ENCODE assay signal across 1 cellular context in the genomic region with DNA sequence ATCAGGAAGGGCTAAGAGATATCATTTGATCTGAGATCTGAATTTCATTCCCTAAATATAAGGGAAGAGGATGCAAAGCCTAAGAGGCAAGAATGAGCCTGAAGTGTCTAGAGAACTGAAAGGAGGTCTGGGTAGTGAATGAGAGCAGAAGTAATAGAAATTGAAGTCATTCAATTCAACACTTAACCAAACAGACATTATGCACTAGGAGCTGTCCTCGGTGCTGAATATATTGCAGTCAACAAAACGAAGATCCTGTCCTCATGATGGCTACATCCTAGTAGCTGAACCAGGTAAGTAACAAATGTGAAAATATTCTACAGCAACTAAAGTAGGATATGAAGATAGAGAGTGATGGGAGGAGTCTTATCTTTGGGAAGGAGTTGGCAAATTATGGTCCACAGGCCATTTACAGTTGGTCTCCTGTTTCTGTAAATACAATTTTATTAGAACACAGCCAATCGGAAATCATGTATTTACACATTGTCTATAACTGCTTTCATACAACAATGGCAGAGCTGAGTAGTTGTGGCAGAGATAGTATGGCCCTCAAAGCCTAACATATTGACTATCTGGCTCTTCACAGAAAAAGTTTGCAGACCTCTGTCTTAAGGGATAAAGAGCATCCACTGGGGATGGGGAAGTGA.
TF ChIP-seq lines count a peak whose summit lies in the region.

No MANE protein-coding gene starts in this region.

TF ChIP-seq in HepG2, 621 proteins besides CTCF, POLR2A, EP300 and RAD21 (continued from another document and continues in another):
- no peak for TF ChIP-seq KIAA2018 (CRISPR knock-in tag; IDR thresholded peaks at IDR 0.05; ENCODE audit: borderline replicate concordance)
- TF ChIP-seq IKZF4 (CRISPR knock-in tag; IDR thresholded peaks at IDR 0.05; ENCODE audit: borderline replicate concordance, low read depth, not compliant biosample characterization), result no peak
- TF ChIP-seq HOXA7 (CRISPR knock-in tag; IDR thresholded peaks at IDR 0.05), result no peak
- no peak for TF ChIP-seq ZBTB3 (CRISPR knock-in tag; IDR thresholded peaks at IDR 0.05; ENCODE audit: borderline replicate concordance, low read depth)
- TF ChIP-seq ZNF562 (CRISPR knock-in tag; IDR thresholded peaks at IDR 0.05; ENCODE audit: borderline replicate concordance), result no peak
- TF ChIP-seq NKX3-1 (CRISPR knock-in tag; IDR thresholded peaks at IDR 0.05), result 0 out of 2 replicates have a peak, but pooled peaks have one; percentile 37
- TF ChIP-seq RXRB (CRISPR knock-in tag; IDR thresholded peaks at IDR 0.05; ENCODE audit: borderline replicate concordance), result 0 out of 2 replicates have a peak, but pooled peaks have one; percentile 34
- TF ChIP-seq ZNF382 (CRISPR knock-in tag; IDR thresholded peaks at IDR 0.05; ENCODE audit: borderline replicate concordance), result no peak
- TF ChIP-seq PRMT3 (CRISPR knock-in tag; IDR thresholded peaks at IDR 0.05; ENCODE audit: borderline replicate concordance, low read depth), result no peak
- TF ChIP-seq, protein P1, sequence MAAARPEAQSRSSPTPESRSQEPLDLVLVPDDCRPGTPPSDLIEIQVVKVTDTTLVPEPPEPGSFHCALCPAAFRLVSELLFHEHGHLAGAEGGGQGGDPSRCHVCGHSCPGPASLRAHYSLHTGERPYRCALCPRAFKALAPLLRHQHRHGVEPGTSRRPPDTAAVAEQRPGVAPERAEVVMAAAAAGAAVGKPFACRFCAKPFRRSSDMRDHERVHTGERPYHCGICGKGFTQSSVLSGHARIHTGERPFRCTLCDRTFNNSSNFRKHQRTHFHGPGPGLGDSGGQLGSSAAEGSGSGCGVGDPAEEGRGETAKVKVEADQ (CRISPR knock-in tag; IDR thresholded peaks at IDR 0.05; ENCODE audit: borderline replicate concordance), result no peak
- TF ChIP-seq, protein P2, sequence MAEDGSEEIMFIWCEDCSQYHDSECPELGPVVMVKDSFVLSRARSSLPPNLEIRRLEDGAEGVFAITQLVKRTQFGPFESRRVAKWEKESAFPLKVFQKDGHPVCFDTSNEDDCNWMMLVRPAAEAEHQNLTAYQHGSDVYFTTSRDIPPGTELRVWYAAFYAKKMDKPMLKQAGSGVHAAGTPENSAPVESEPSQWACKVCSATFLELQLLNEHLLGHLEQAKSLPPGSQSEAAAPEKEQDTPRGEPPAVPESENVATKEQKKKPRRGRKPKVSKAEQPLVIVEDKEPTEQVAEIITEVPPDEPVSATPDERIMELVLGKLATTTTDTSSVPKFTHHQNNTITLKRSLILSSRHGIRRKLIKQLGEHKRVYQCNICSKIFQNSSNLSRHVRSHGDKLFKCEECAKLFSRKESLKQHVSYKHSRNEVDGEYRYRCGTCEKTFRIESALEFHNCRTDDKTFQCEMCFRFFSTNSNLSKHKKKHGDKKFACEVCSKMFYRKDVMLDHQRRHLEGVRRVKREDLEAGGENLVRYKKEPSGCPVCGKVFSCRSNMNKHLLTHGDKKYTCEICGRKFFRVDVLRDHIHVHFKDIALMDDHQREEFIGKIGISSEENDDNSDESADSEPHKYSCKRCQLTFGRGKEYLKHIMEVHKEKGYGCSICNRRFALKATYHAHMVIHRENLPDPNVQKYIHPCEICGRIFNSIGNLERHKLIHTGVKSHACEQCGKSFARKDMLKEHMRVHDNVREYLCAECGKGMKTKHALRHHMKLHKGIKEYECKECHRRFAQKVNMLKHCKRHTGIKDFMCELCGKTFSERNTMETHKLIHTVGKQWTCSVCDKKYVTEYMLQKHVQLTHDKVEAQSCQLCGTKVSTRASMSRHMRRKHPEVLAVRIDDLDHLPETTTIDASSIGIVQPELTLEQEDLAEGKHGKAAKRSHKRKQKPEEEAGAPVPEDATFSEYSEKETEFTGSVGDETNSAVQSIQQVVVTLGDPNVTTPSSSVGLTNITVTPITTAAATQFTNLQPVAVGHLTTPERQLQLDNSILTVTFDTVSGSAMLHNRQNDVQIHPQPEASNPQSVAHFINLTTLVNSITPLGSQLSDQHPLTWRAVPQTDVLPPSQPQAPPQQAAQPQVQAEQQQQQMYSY (CRISPR knock-in tag; IDR thresholded peaks at IDR 0.05), result no peak
- TF ChIP-seq MXD1 (CRISPR knock-in tag; IDR thresholded peaks at IDR 0.05), result no peak
- TF ChIP-seq ZNF17 (CRISPR knock-in tag; IDR thresholded peaks at IDR 0.05), result no peak
- TF ChIP-seq FOXA3 (CRISPR knock-in tag; IDR thresholded peaks at IDR 0.05), result no peak
- TF ChIP-seq ZNF816 (CRISPR knock-in tag; IDR thresholded peaks at IDR 0.05; ENCODE audit: borderline replicate concordance), result no peak
- no peak for TF ChIP-seq SP140L (CRISPR knock-in tag; IDR thresholded peaks at IDR 0.05; ENCODE audit: borderline replicate concordance)
- TF ChIP-seq MED1 (CRISPR knock-in tag; IDR thresholded peaks at IDR 0.05), result no peak
- no peak for TF ChIP-seq ZNF121 (CRISPR knock-in tag; IDR thresholded peaks at IDR 0.05)
- TF ChIP-seq ZNF746 (CRISPR knock-in tag; IDR thresholded peaks at IDR 0.05), result no peak
- TF ChIP-seq SALL1 (CRISPR knock-in tag; IDR thresholded peaks at IDR 0.05), result no peak
- TF ChIP-seq ZNF605 (CRISPR knock-in tag; IDR thresholded peaks at IDR 0.05), result no peak
- TF ChIP-seq, protein P3, sequence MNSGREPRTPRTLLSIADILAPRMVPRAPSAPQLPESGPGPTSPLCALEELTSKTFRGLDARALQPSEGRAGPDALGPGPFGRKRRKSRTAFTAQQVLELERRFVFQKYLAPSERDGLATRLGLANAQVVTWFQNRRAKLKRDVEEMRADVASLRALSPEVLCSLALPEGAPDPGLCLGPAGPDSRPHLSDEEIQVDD (CRISPR knock-in tag; IDR thresholded peaks at IDR 0.05; ENCODE audit: borderline replicate concordance), result no peak
- no peak for TF ChIP-seq ZSCAN25 (CRISPR knock-in tag; IDR thresholded peaks at IDR 0.05)
- TF ChIP-seq SOX5 (CRISPR knock-in tag; IDR thresholded peaks at IDR 0.05; ENCODE audit: borderline replicate concordance), result no peak
- TF ChIP-seq DPF2 (CRISPR knock-in tag; IDR thresholded peaks at IDR 0.05; ENCODE audit: borderline replicate concordance, low read depth), result no peak
- no peak for TF ChIP-seq ZNF24 (IDR thresholded peaks at IDR 0.05)
- no peak for TF ChIP-seq ATF1 (CRISPR knock-in tag; IDR thresholded peaks at IDR 0.05)
- no peak for TF ChIP-seq MYPOP (CRISPR knock-in tag; IDR thresholded peaks at IDR 0.05)
- TF ChIP-seq RCOR2 (CRISPR knock-in tag; IDR thresholded peaks at IDR 0.05), result no peak
- TF ChIP-seq CCDC6 (CRISPR knock-in tag; IDR thresholded peaks at IDR 0.05), result no peak
- TF ChIP-seq, protein P4, sequence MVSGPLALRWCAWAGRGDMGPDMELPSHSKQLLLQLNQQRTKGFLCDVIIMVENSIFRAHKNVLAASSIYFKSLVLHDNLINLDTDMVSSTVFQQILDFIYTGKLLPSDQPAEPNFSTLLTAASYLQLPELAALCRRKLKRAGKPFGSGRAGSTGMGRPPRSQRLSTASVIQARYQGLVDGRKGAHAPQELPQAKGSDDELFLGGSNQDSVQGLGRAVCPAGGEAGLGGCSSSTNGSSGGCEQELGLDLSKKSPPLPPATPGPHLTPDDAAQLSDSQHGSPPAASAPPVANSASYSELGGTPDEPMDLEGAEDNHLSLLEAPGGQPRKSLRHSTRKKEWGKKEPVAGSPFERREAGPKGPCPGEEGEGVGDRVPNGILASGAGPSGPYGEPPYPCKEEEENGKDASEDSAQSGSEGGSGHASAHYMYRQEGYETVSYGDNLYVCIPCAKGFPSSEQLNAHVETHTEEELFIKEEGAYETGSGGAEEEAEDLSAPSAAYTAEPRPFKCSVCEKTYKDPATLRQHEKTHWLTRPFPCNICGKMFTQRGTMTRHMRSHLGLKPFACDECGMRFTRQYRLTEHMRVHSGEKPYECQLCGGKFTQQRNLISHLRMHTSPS (CRISPR knock-in tag; IDR thresholded peaks at IDR 0.05; ENCODE audit: low read depth), result no peak
- no peak for TF ChIP-seq NFATC3 (CRISPR knock-in tag; IDR thresholded peaks at IDR 0.05)
- TF ChIP-seq ZSCAN21 (CRISPR knock-in tag; IDR thresholded peaks at IDR 0.05; ENCODE audit: borderline replicate concordance), result no peak
- no peak for TF ChIP-seq ZBTB42 (CRISPR knock-in tag; IDR thresholded peaks at IDR 0.05)
- TF ChIP-seq ZNF205 (CRISPR knock-in tag; IDR thresholded peaks at IDR 0.05), result no peak
- no peak for TF ChIP-seq RFXAP (CRISPR knock-in tag; IDR thresholded peaks at IDR 0.05; ENCODE audit: borderline replicate concordance)
- peak; percentile 94; the same call in 1 of the 2 replicates for TF ChIP-seq WIZ (CRISPR knock-in tag; IDR thresholded peaks at IDR 0.05)
- TF ChIP-seq ZNF264 (CRISPR knock-in tag; IDR thresholded peaks at IDR 0.05), result 0 out of 2 replicates have a peak, but pooled peaks have one; percentile 33
- no peak for TF ChIP-seq NCOA2 (CRISPR knock-in tag; IDR thresholded peaks at IDR 0.05)
- TF ChIP-seq PTBP1 (IDR thresholded peaks at IDR 0.05; ENCODE audit: low read depth, low read length, poor library complexity, severe bottlenecking), result no peak
- TF ChIP-seq NR2F6 (IDR thresholded peaks at IDR 0.05), result no peak
- TF ChIP-seq NR2F6 (CRISPR knock-in tag; IDR thresholded peaks at IDR 0.05), result no peak
- TF ChIP-seq SOX6 (IDR thresholded peaks at IDR 0.05), result no peak
- no peak for TF ChIP-seq SOX6 (CRISPR knock-in tag; IDR thresholded peaks at IDR 0.05)
- TF ChIP-seq ZNF749 (CRISPR knock-in tag; IDR thresholded peaks at IDR 0.05; ENCODE audit: borderline replicate concordance), result no peak
- no peak for TF ChIP-seq KAT8 (CRISPR knock-in tag; IDR thresholded peaks at IDR 0.05)
- TF ChIP-seq, protein P5, sequence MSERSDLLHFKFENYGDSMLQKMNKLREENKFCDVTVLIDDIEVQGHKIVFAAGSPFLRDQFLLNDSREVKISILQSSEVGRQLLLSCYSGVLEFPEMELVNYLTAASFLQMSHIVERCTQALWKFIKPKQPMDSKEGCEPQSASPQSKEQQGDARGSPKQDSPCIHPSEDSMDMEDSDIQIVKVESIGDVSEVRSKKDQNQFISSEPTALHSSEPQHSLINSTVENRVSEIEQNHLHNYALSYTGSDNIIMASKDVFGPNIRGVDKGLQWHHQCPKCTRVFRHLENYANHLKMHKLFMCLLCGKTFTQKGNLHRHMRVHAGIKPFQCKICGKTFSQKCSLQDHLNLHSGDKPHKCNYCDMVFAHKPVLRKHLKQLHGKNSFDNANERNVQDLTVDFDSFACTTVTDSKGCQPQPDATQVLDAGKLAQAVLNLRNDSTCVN (CRISPR knock-in tag; IDR thresholded peaks at IDR 0.05; ENCODE audit: borderline replicate concordance), result no peak
- no peak for TF ChIP-seq CBX2 (IDR thresholded peaks at IDR 0.05; ENCODE audit: low read depth, low read length)
- TF ChIP-seq CBX2 (CRISPR knock-in tag; IDR thresholded peaks at IDR 0.05; ENCODE audit: low read depth), result no peak
- no peak for TF ChIP-seq ZSCAN22 (CRISPR knock-in tag; IDR thresholded peaks at IDR 0.05)
